Comparison of ENCODE assay signal across 19 cellular contexts in the genomic region with DNA sequence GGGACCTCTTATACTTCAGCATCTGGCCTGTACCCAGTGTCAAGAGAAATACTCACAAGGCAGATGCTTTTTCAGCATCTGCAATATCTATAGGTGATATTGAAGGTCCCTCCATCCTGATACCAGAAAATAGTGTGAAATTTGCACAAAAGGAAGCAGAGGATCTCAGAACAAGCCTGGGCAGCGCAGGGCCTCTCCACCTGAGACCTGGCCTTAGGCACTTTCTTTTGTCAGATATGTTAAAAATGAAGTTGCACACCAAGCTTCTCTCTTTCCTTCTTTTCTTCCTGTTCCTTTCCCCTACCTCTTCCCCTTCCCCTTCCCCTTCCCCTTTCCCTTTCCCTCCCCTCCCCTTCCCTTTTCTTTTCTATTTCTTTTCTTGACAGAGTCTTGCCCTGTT.
A peak's percentile ranks its signal among the peaks of the same experiment; 100 is the strongest.
DNase-seq lines count a peak whose midpoint lies in the region; ATAC-seq, FAIRE-seq and TF ChIP-seq lines count a peak whose summit lies in the region.
"Had no signal": no experiment of that assay in that cellular context is flagged by ENCODE, and none has a peak within 500 bp of the region (broad histone marks: within the 10 kb centered on the region; RNA-seq: fewer than 3 reads in every experiment).

No MANE protein-coding gene starts in this region.

- no peaks in the 10 kb centered on the region for H4K20me1 ChIP-seq in keratinocyte (ENCODE audit: control insufficient read depth, extremely low read depth, insufficient read depth, low read length)

- peaks cover 10% of the 10 kb centered on the region for H3K4me1 ChIP-seq in CD8-positive, alpha-beta T cell (ENCODE audit: insufficient read depth, low read length)
- H3K4me1 ChIP-seq in keratinocyte (ENCODE audit: control insufficient read depth, extremely low read depth, insufficient read depth, low read length), result peaks cover 2% of the 10 kb centered on the region

- intact Hi-C loops in activated CD8-positive, alpha-beta T cell treated with anti-CD3 and anti-CD28 coated beads for 36 hours (cut with micrococcal nuclease), result no loop called here
- intact Hi-C loops in CD8-positive, alpha-beta T cell (cut with DNase I, micrococcal nuclease), result no loop called here

- no peak overlapping the region for H2AFZ ChIP-seq in keratinocyte (ENCODE audit: control insufficient read depth, low read length)
- H2AFZ ChIP-seq: GM23338 had no signal

- H3K36me3 ChIP-seq in CD8-positive, alpha-beta T cell (ENCODE audit: insufficient read depth, low read length), result peaks cover 14% of the 10 kb centered on the region
- H3K36me3 ChIP-seq in keratinocyte (ENCODE audit: control insufficient read depth in 2 of 2, extremely low read depth in 1 of 2, insufficient read depth in 2 of 2, low read length in 2 of 2), result peaks cover 2 to 3% of the 10 kb centered on the region in 2 experiments
- no peaks in the 10 kb centered on the region for H3K36me3 ChIP-seq in H7 (replicated peaks; ENCODE audit: control insufficient read depth, insufficient read depth, low read length)

- no peaks in the 10 kb centered on the region for H3K27me3 ChIP-seq in CD8-positive, alpha-beta T cell (ENCODE audit: insufficient read depth, low read length)
- H3K27me3 ChIP-seq in keratinocyte (ENCODE audit: control insufficient read depth, extremely low read depth, insufficient read depth, low read length) (no peaks in the 10 kb centered on the region), H7 (ENCODE audit: control insufficient read depth, insufficient read depth, low read length) (no peaks in the 10 kb centered on the region)

- H3K9me3 ChIP-seq in CD8-positive, alpha-beta T cell (ENCODE audit: low read length), result no peaks in the 10 kb centered on the region
- no peaks in the 10 kb centered on the region for H3K9me3 ChIP-seq in keratinocyte (ENCODE audit: control insufficient read depth, low read depth, low read length)

- no peak overlapping the region for H3K4me3 ChIP-seq in CD8-positive, alpha-beta T cell (ENCODE audit: low read depth, low read length)
- H3K4me3 ChIP-seq in keratinocyte (ENCODE audit: control insufficient read depth in 2 of 3, extremely low read depth in 1 of 3, insufficient read depth in 2 of 3, low read depth in 1 of 3, low read length in 3 of 3) (no peak overlapping the region), H7 (ENCODE audit: insufficient read depth, low read depth, low read length) (no peak overlapping the region)
- H3K4me3 ChIP-seq: GM23338 had no signal

- H3K4me3 Mint-ChIP-seq in activated CD8-positive, alpha-beta T cell treated with anti-CD3 and anti-CD28 coated beads for 36 hours, result no peak overlapping the region
- H3K4me3 Mint-ChIP-seq in activated CD8-positive, alpha-beta T cell treated with anti-CD3 and anti-CD28 coated beads, Interleukin-2, amount 10 ng/mL, durations not matched to agents 7 days and 5 days, result no peak overlapping the region
- no peak overlapping the region for H3K4me3 Mint-ChIP-seq in CD8-positive, alpha-beta T cell
- no peak overlapping the region for H3K4me3 Mint-ChIP-seq in activated T-helper 17 cell treated with anti-CD3 and anti-CD28 coated beads, Interleukin-2, amount 50 U/mL, for 72 hours
- no peak overlapping the region for H3K4me3 Mint-ChIP-seq in chondrocyte (ENCODE audit: unreplicated experiment)
- H3K4me3 Mint-ChIP-seq: GM23338 had no signal

- DNase-seq in activated CD8-positive, alpha-beta T cell treated with anti-CD3 and anti-CD28 coated beads for 36 hours, result no peak
- no peak for DNase-seq in activated CD8-positive, alpha-beta T cell treated with anti-CD3 and anti-CD28 coated beads, Interleukin-2, amount 10 ng/mL, durations not matched to agents 7 days and 5 days
- DNase-seq in CD8-positive, alpha-beta T cell, result no peak
- DNase-seq in keratinocyte (ENCODE audit: low read depth, low spot score) (no peak), H7 (no peak), GM19240 (ENCODE audit: insufficient read length, low spot score) (no peak), chondrocyte (ENCODE audit: low spot score) (no peak)
- DNase-seq: GF-D8, NCI-H146, NCI-H2081 treated with DMSO at 0.1 percent for 48 hours, NCI-H510A, NCI-H82, Right ventricle myocardium superior had no signal

- H3K9ac ChIP-seq in keratinocyte (ENCODE audit: control insufficient read depth, extremely low read depth, insufficient read depth, low read length), result no peak overlapping the region

- FAIRE-seq in keratinocyte (lab: Jason Lieb, UNC), result peak; percentile 41
- FAIRE-seq: GM12891, HTR-8/SVneo had no signal

- peaks cover 15% of the 10 kb centered on the region for H3K36me3 Mint-ChIP-seq in activated CD8-positive, alpha-beta T cell treated with anti-CD3 and anti-CD28 coated beads for 36 hours (ENCODE audit: low read depth)
- peaks cover 14% of the 10 kb centered on the region for H3K36me3 Mint-ChIP-seq in activated CD8-positive, alpha-beta T cell treated with anti-CD3 and anti-CD28 coated beads, Interleukin-2, amount 10 ng/mL, durations not matched to agents 7 days and 5 days (ENCODE audit: low read depth)
- H3K36me3 Mint-ChIP-seq in CD8-positive, alpha-beta T cell, result peaks cover 48% of the 10 kb centered on the region
- H3K36me3 Mint-ChIP-seq in activated T-helper 17 cell treated with anti-CD3 and anti-CD28 coated beads, Interleukin-2, amount 50 U/mL, for 72 hours (ENCODE audit: low read depth), result peaks cover 66% of the 10 kb centered on the region
- no peaks in the 10 kb centered on the region for H3K36me3 Mint-ChIP-seq in chondrocyte (ENCODE audit: low read depth)

- H3K27ac Mint-ChIP-seq in activated CD8-positive, alpha-beta T cell treated with anti-CD3 and anti-CD28 coated beads for 36 hours, result peak overlapping the region; percentile 55
- H3K27ac Mint-ChIP-seq in activated CD8-positive, alpha-beta T cell treated with anti-CD3 and anti-CD28 coated beads, Interleukin-2, amount 10 ng/mL, durations not matched to agents 7 days and 5 days, result no peak overlapping the region
- H3K27ac Mint-ChIP-seq in CD8-positive, alpha-beta T cell, result peak overlapping the region; percentile 37
- peak overlapping the region; percentile 16 for H3K27ac Mint-ChIP-seq in activated T-helper 17 cell treated with anti-CD3 and anti-CD28 coated beads, Interleukin-2, amount 50 U/mL, for 72 hours
- no peak overlapping the region for H3K27ac Mint-ChIP-seq in chondrocyte (ENCODE audit: unreplicated experiment)
- H3K27ac Mint-ChIP-seq: GM23338 had no signal

- no peaks in the 10 kb centered on the region for H3K27me3 Mint-ChIP-seq in activated CD8-positive, alpha-beta T cell treated with anti-CD3 and anti-CD28 coated beads for 36 hours
- no peaks in the 10 kb centered on the region for H3K27me3 Mint-ChIP-seq in activated CD8-positive, alpha-beta T cell treated with anti-CD3 and anti-CD28 coated beads, Interleukin-2, amount 10 ng/mL, durations not matched to agents 7 days and 5 days (ENCODE audit: low read depth)
- H3K27me3 Mint-ChIP-seq in CD8-positive, alpha-beta T cell (ENCODE audit: low read depth), result no peaks in the 10 kb centered on the region
- H3K27me3 Mint-ChIP-seq in activated T-helper 17 cell treated with anti-CD3 and anti-CD28 coated beads, Interleukin-2, amount 50 U/mL, for 72 hours, result no peaks in the 10 kb centered on the region
- no peaks in the 10 kb centered on the region for H3K27me3 Mint-ChIP-seq in chondrocyte (ENCODE audit: low read depth)

- H3K79me2 ChIP-seq in keratinocyte (ENCODE audit: control insufficient read depth, insufficient read depth, low read length), result peaks cover 60% of the 10 kb centered on the region

- ATAC-seq in activated CD8-positive, alpha-beta T cell treated with anti-CD3 and anti-CD28 coated beads for 36 hours, result peak; percentile 20
- ATAC-seq in activated CD8-positive, alpha-beta T cell treated with anti-CD3 and anti-CD28 coated beads, Interleukin-2, amount 10 ng/mL, durations not matched to agents 7 days and 5 days, result no peak
- no peak for ATAC-seq in CD8-positive, alpha-beta T cell
- ATAC-seq in activated T-helper 17 cell treated with anti-CD3 and anti-CD28 coated beads, Interleukin-2, amount 50 U/mL, for 72 hours (replicated peaks), result no peak
- ATAC-seq: GM23338, Panc1 had no signal

- H3K27ac ChIP-seq in CD8-positive, alpha-beta T cell (ENCODE audit: low read depth, low read length), result no peak overlapping the region
- no peak overlapping the region for H3K27ac ChIP-seq in keratinocyte (ENCODE audit: control insufficient read depth, insufficient read depth, low read length)
- H3K27ac ChIP-seq: HL-60 had no signal

- no peaks in the 10 kb centered on the region for H3K9me3 Mint-ChIP-seq in activated CD8-positive, alpha-beta T cell treated with anti-CD3 and anti-CD28 coated beads for 36 hours
- H3K9me3 Mint-ChIP-seq in activated CD8-positive, alpha-beta T cell treated with anti-CD3 and anti-CD28 coated beads, Interleukin-2, amount 10 ng/mL, durations not matched to agents 7 days and 5 days (ENCODE audit: insufficient read depth), result no peaks in the 10 kb centered on the region
- H3K9me3 Mint-ChIP-seq in CD8-positive, alpha-beta T cell, result no peaks in the 10 kb centered on the region
- H3K9me3 Mint-ChIP-seq in activated T-helper 17 cell treated with anti-CD3 and anti-CD28 coated beads, Interleukin-2, amount 50 U/mL, for 72 hours, result no peaks in the 10 kb centered on the region
- H3K9me3 Mint-ChIP-seq in chondrocyte (ENCODE audit: low read depth), result no peaks in the 10 kb centered on the region
- H3K9me3 Mint-ChIP-seq: GM23338 had no signal

- H3K4me1 Mint-ChIP-seq in activated CD8-positive, alpha-beta T cell treated with anti-CD3 and anti-CD28 coated beads for 36 hours (ENCODE audit: low read depth), result peaks cover 26% of the 10 kb centered on the region
- peaks cover 13% of the 10 kb centered on the region for H3K4me1 Mint-ChIP-seq in activated CD8-positive, alpha-beta T cell treated with anti-CD3 and anti-CD28 coated beads, Interleukin-2, amount 10 ng/mL, durations not matched to agents 7 days and 5 days (ENCODE audit: low read depth)
- H3K4me1 Mint-ChIP-seq in CD8-positive, alpha-beta T cell (ENCODE audit: low read depth), result peaks cover 49% of the 10 kb centered on the region
- H3K4me1 Mint-ChIP-seq in activated T-helper 17 cell treated with anti-CD3 and anti-CD28 coated beads, Interleukin-2, amount 50 U/mL, for 72 hours, result peaks cover 18% of the 10 kb centered on the region
- peaks cover 11% of the 10 kb centered on the region for H3K4me1 Mint-ChIP-seq in chondrocyte (ENCODE audit: low read depth)

- POLR2A ChIA-PET in activated CD8-positive, alpha-beta T cell treated with anti-CD3 and anti-CD28 coated beads for 36 hours (lab: Charles Lee), result no interaction called here
- POLR2A ChIA-PET in activated CD8-positive, alpha-beta T cell treated with anti-CD3 and anti-CD28 coated beads, Interleukin-2, amount 10 ng/mL, durations not matched to agents 7 days and 5 days (lab: Charles Lee), result no interaction called here
- POLR2A ChIA-PET in CD8-positive, alpha-beta T cell (lab: Charles Lee), result no interaction called here

- H3K4me2 ChIP-seq in keratinocyte (ENCODE audit: control insufficient read depth, extremely low read depth, insufficient read depth, low read depth, low read length), result no peak overlapping the region
- H3K4me2 ChIP-seq: GM23338 had no signal

- TF ChIP-seq CTCF in activated CD8-positive, alpha-beta T cell treated with anti-CD3 and anti-CD28 coated beads for 36 hours (IDR thresholded peaks at IDR 0.05), result no peak
- TF ChIP-seq CTCF in CD8-positive, alpha-beta T cell (IDR thresholded peaks at IDR 0.05), result no peak
- no peak for TF ChIP-seq CTCF in keratinocyte (optimal IDR thresholded peaks at IDR 0.05 in 1 of 3, IDR thresholded peaks at IDR 0.05 in 1 of 3, conservative IDR thresholded peaks at IDR 0.05 in 1 of 3; ENCODE audit: extremely low read depth in 1 of 3, insufficient read depth in 2 of 3, low read length in 3 of 3)
- no peak for TF ChIP-seq CTCF in chondrocyte (IDR thresholded peaks at IDR 0.05)

- H3K9me1 ChIP-seq in keratinocyte (ENCODE audit: control insufficient read depth, extremely low read depth, insufficient read depth, low read length), result no peaks in the 10 kb centered on the region

- dilution Hi-C loops in keratinocyte (cut with MboI; ENCODE audit: extremely low pct_ligation_motif_present, low sequenced_read_pairs), result no loop called here

- CTCF ChIA-PET in activated CD8-positive, alpha-beta T cell treated with anti-CD3 and anti-CD28 coated beads for 36 hours (lab: Charles Lee), result no interaction called here
- CTCF ChIA-PET in activated CD8-positive, alpha-beta T cell treated with anti-CD3 and anti-CD28 coated beads, Interleukin-2, amount 10 ng/mL, durations not matched to agents 7 days and 5 days (lab: Charles Lee), result no interaction called here
- CTCF ChIA-PET in CD8-positive, alpha-beta T cell (lab: Charles Lee), result interaction anchor here (1.2 kb wide), 1 partner anchor 69 kb away, joined by 5 read pairs; no protein-coding TSS in a partner anchor

Comparison
In these comparisons a context has a peak if more than half of its experiments do, and no peak if none do; other contexts are left out.
1. H3K27ac Mint-ChIP-seq: peak in activated CD8-positive, alpha-beta T cell treated with anti-CD3 and anti-CD28 coated beads for 36 hours (single experiment), CD8-positive, alpha-beta T cell (single experiment) and activated T-helper 17 cell treated with anti-CD3 and anti-CD28 coated beads, Interleukin-2, amount 50 U/mL, for 72 hours (single experiment); none in activated CD8-positive, alpha-beta T cell treated with anti-CD3 and anti-CD28 coated beads, Interleukin-2, amount 10 ng/mL, durations not matched to agents 7 days and 5 days (single experiment) and chondrocyte (single experiment).